In genomic region chr1:190597361-190597760, GRCh38 we compare ENCODE assay signal across 19 cellular contexts.
"Had no signal": no experiment of that assay in that cellular context is flagged by ENCODE, and none has a peak within 500 bp of the region (broad histone marks: within the 10 kb centered on the region; RNA-seq: fewer than 3 reads in every experiment).

No MANE protein-coding gene starts in this region.

- FAIRE-seq: astrocyte, endothelial cell of umbilical vein had no signal

- H3K4me1 ChIP-seq: adrenal gland, breast epithelium, lower lobe of right lung, tibial nerve had no signal

- DNase-seq: activated B cell treated with CpG ODN at 0.5 μM for 24 hours; activated CD4-positive, alpha-beta memory T cell treated with anti-CD3 and anti-CD28 coated beads for 36 hours; activated CD4-positive, alpha-beta T cell treated with anti-CD3 and anti-CD28 coated beads for 4 hours; activated gamma-delta T cell treated with Interleukin-2 at 50 U/mL for 16 hours; activated T-cell treated with anti-CD3 and anti-CD28 coated beads for 4 hours; adrenal gland; cerebellar nuclear complex; effector memory CD4-positive, alpha-beta T cell; lower lobe of right lung; occipital lobe; retina; stimulated activated CD4-positive, alpha-beta T cell treated with anti-CD3 and anti-CD28 coated beads, Interleukin-2, amount 100 ng/mL, for 24 hours; SW 1271; T-helper 2 cell had no signal

- H3K36me3 ChIP-seq: adrenal gland, breast epithelium, lower lobe of right lung, tibial nerve had no signal

- H3K9me3 ChIP-seq: adrenal gland, breast epithelium, lower lobe of right lung, tibial nerve had no signal

- H3K4me3 ChIP-seq: adrenal gland, breast epithelium, lower lobe of right lung, tibial nerve had no signal

- ATAC-seq: activated naive CD4-positive, alpha-beta T cell treated with anti-CD3 and anti-CD28 coated beads, Interleukin-2, amount 50 U/mL, for 72 hours; lower lobe of right lung had no signal
